Comparison of ENCODE assay signal across 1 cellular context in the genomic region with DNA sequence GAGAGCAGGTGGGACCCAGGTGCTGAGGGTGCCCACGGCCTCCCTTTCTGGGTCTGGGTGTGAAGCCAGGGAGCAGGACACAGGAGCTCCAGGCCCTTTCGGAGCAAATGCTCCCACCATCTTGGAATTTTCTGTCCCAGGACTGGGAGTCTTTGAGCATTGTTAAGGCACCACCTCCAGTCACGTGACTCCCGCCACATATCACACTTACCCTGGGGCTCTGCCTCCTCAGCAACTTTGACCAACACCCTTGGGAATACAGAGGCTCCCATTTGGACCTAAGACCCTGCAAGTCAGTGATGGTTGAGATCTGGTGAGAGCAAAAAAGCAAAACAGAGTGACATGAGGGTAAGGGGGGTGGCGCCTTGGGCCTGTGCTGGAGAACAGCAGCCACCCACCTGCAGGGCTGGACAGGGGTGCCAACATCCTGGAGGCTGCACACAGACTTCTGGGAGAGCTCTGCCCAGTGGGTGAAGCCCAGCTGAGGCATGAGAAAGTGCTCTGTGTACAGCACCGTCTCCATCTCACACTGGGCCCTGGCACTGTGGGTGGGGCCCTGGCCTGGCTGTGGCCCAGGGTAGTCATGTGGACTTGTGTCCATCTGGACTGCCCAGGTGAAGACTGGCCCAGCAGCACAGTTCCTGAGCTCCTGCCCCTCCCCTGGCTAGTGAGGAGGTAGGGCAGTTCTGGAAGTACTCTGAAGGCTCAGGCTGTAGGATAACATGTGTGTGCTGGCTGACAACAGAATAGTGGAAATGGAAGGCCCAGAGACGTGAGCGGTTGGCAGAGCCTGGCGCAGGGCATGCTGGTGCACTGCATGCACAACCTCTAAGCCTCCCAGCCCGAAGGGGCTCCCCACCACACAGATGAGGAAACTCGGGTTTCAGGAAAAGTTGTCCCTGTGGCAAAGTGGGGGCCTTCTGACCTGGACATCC.
TF ChIP-seq lines count a peak whose summit lies in the region.

No MANE protein-coding gene starts in this region.

TF ChIP-seq in GM12878, 131 proteins besides CTCF, POLR2A, EP300 and RAD21:
- TF ChIP-seq, protein P1, sequence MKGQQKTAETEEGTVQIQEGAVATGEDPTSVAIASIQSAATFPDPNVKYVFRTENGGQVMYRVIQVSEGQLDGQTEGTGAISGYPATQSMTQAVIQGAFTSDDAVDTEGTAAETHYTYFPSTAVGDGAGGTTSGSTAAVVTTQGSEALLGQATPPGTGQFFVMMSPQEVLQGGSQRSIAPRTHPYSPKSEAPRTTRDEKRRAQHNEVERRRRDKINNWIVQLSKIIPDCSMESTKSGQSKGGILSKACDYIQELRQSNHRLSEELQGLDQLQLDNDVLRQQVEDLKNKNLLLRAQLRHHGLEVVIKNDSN (IDR thresholded peaks at IDR 0.05; ENCODE audit: borderline replicate concordance, extremely low read length, insufficient read depth, low read depth, low read length), result peak; percentile 2
- TF ChIP-seq BHLHE40 (IDR thresholded peaks at IDR 0.05; ENCODE audit: borderline replicate concordance in 1 of 2, low read depth in 2 of 2, low read length in 1 of 2) (peak in 1 of 2 experiments; percentile 69; a peak in 2 of 4 replicates), TCF12 (IDR thresholded peaks at IDR 0.05; ENCODE audit: low read depth, low read length) (no peak), RAD51 (IDR thresholded peaks at IDR 0.05) (peak; percentile 83)
